11 cellular contexts compared by ENCODE assay signal in the genomic region with DNA sequence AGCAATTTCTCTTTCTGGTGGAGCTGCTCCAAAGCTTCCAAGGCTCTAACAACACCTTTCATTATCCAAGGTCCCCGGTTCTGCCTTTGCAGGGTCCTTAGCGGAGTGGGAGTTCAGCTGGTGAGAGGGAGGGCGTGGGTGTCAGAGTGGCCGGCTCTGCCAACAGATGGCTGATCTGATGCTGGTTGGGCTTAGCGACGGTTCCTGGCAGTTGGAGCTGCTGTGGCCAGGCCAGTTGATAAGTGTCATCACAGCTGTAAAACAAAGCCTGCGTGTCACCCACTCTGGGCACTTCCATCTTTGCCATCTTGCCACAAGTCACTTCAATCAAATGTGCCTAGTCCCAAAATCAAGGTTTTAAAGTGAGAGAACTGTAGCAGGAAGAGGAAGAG. TPM values are rescaled to one million over a fixed set of nuclear protein-coding genes. Genes with fewer than 3 reads are reported as not detected.
A peak's percentile ranks its signal among the peaks of the same experiment; 100 is the strongest.
DNase-seq lines count a peak whose midpoint lies in the region; ATAC-seq and TF ChIP-seq lines count a peak whose summit lies in the region.
"Had no signal": no experiment of that assay in that cellular context is flagged by ENCODE, and none has a peak within 500 bp of the region (broad histone marks: within the 10 kb centered on the region; RNA-seq: fewer than 3 reads in every experiment).

No MANE protein-coding gene starts in this region.

- DNase-seq in NCI-H1092 treated with DMSO at 0.1 percent for 48 hours (lab: John Stamatoyannopoulos, UW) (peak; percentile 18), NCI-H1092 (lab: John Stamatoyannopoulos, UW) (no peak), adrenal gland (peak; percentile 68 to 93 (median 90)), left lobe of liver (ENCODE audit: low spot score) (no peak), NCI-H1417 treated with DMSO at 0.1 percent for 48 hours (lab: John Stamatoyannopoulos, UW) (no peak), A172 (ENCODE audit: low spot score) (no peak)
- DNase-seq: endodermal cell; NCI-H187 treated with DMSO at 0.1 percent for 48 hours; stimulated activated CD4-positive, alpha-beta T cell treated with anti-CD3 and anti-CD28 coated beads, Interleukin-4, amount 100 ng/mL, for 24 hours had no signal

- H3K27me3 ChIP-seq in adrenal gland (no peaks in the 10 kb centered on the region), thymus (ENCODE audit: control insufficient read depth, insufficient read depth) (no peaks in the 10 kb centered on the region)

- intact Hi-C loops in adrenal gland (cut with DNase I) = no loop called here

- H3K4me1 ChIP-seq in adrenal gland (replicated peaks in 1 of 2) = peaks cover 19 to 34% of the 10 kb centered on the region in 2 donors
- H3K4me1 ChIP-seq in thymus (ENCODE audit: control insufficient read depth, insufficient read depth, low read length) = peaks cover 34% of the 10 kb centered on the region

- H3K27ac ChIP-seq in adrenal gland (peak overlapping the region; percentile 55 to 90 (median 75)), thymus (ENCODE audit: low read depth) (peak overlapping the region; percentile 43)

- H3K36me3 ChIP-seq in adrenal gland (replicated peaks in 1 of 2) = no peaks in the 10 kb centered on the region
- peaks cover 3% of the 10 kb centered on the region for H3K36me3 ChIP-seq in thymus (ENCODE audit: control insufficient read depth, insufficient read depth)

- no peak for TF ChIP-seq POLR2A in adrenal gland (IDR thresholded peaks at IDR 0.05)

- ATAC-seq in left lobe of liver (peak; percentile 7), HG02763 (IDR thresholded peaks at IDR 0.05; ENCODE audit: unreplicated experiment) (no peak)

- WGBS in adrenal gland, 4 donors = 10 to 21% (median 15%) methylated on average over 1 to 7 of the region's 7 CpGs
- WGBS in thymus = 42% methylated on average over 7 of the region's 7 CpGs

- H3K4me3 ChIP-seq in adrenal gland (peak overlapping the region in 1 of 4 donors; percentile 27), thymus (ENCODE audit: low read length) (no peak overlapping the region)

- TF ChIP-seq CTCF in adrenal gland (IDR thresholded peaks at IDR 0.05) = no peak

- H3K9me3 ChIP-seq in adrenal gland (replicated peaks in 1 of 3) = no peaks in the 10 kb centered on the region
- H3K9me3 ChIP-seq in thymus (ENCODE audit: control insufficient read depth) = no peaks in the 10 kb centered on the region

RNA-seq across cellular contexts. Expression of a gene that starts 36.3 kb away (rescaled TPM):
- 10 to 100 TPM; 21.5 to 63.2 (median 30.3) TPM for total RNA-seq in adrenal gland
- polyA plus RNA-seq in adrenal gland = 10 to 100 TPM in 2 of 3 donors, 1 to 10 TPM in 1; 8.1 to 55.7 (median 32.5) TPM
- 20.2 TPM for total RNA-seq in left lobe of liver
- polyA plus RNA-seq in thymus = 20.6 TPM
- total RNA-seq in A172 (2014; rRNA removed; shearing (Covaris generic)) = 0.33 and 2.6 TPM in 2 replicates

Comparison
In these comparisons a context has a peak if more than half of its experiments do, and no peak if none do; other contexts are left out.
1. DNase-seq: peak in NCI-H1092 treated with DMSO at 0.1 percent for 48 hours (single experiment) and adrenal gland (7 of 7); none in NCI-H1092 (single experiment), left lobe of liver (single experiment), NCI-H1417 treated with DMSO at 0.1 percent for 48 hours (single experiment) and A172 (single experiment).